Comparison of ENCODE assay signal across 13 cellular contexts in the genomic region with DNA sequence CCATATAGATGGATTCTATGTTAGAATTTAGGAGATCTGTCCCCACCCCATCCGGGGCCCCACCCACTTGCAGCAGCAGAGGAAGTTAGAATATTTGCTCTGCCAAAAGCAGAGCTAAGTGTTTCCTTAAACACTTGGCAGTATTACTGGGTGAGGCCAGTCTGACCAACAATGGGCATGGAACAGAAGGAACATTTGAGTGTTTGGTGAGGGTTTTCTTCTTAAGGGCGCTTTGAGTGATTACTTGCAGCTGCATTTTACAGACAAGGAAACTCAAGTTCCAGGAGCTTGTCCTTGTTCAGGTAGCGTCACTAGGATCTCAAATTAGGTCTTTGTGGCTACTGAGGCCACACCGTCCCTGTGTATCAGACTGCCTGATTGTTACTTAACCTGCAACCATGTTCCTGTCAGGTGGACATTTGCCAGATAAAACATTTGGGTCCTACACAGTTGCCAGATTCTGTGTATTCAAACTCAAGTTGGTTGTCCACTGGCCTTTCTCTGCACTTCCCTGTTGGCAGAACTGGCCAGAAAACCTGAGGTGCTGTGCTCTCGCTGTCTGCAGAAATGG. TPM values are rescaled to one million over a fixed set of nuclear protein-coding genes. Genes with fewer than 3 reads are reported as not detected.
DNase-seq lines count a peak whose midpoint lies in the region; ATAC-seq and TF ChIP-seq lines count a peak whose summit lies in the region.
"Had no signal": no experiment of that assay in that cellular context is flagged by ENCODE, and none has a peak within 500 bp of the region (broad histone marks: within the 10 kb centered on the region; RNA-seq: fewer than 3 reads in every experiment).

No MANE protein-coding gene starts in this region.

- H3K27ac ChIP-seq in neutrophil (peak overlapping the region; percentile 42), Peyer's patch (peak overlapping the region in 1 of 4 donors; percentile 42)
- H3K27ac ChIP-seq in CD4-positive, alpha-beta T cell (ENCODE audit: low read depth, low read length), result no peak overlapping the region

- peaks cover 5% of the 10 kb centered on the region for H3K36me3 ChIP-seq in neutrophil
- peaks cover 0 to 7% (median 0%) of the 10 kb centered on the region in 3 donors for H3K36me3 ChIP-seq in Peyer's patch

- H3K36me3 Mint-ChIP-seq in Calu3 (ENCODE audit: insufficient read depth, unreplicated experiment), result no peaks in the 10 kb centered on the region
- H3K36me3 Mint-ChIP-seq in CD4-positive, alpha-beta T cell (ENCODE audit: low read depth), result peaks cover 30% of the 10 kb centered on the region
- H3K36me3 Mint-ChIP-seq in chondrocyte (ENCODE audit: low read depth), result peaks cover 10% of the 10 kb centered on the region

- no peak overlapping the region for H3K27ac Mint-ChIP-seq in Calu3 (ENCODE audit: unreplicated experiment)
- no peak overlapping the region for H3K27ac Mint-ChIP-seq in CD4-positive, alpha-beta T cell
- H3K27ac Mint-ChIP-seq in chondrocyte (ENCODE audit: unreplicated experiment), result no peak overlapping the region
- H3K27ac Mint-ChIP-seq: activated CD4-positive, alpha-beta T cell treated with anti-CD3 and anti-CD28 coated beads, Interleukin-2, amount 10 ng/mL, durations not matched to agents 24 days and 14 days had no signal

- H3K27me3 ChIP-seq in neutrophil, result no peaks in the 10 kb centered on the region
- no peaks in the 10 kb centered on the region for H3K27me3 ChIP-seq in CD4-positive, alpha-beta T cell (ENCODE audit: control insufficient read depth, insufficient read depth, low read length)
- no peaks in the 10 kb centered on the region for H3K27me3 ChIP-seq in Peyer's patch

- H3K4me1 Mint-ChIP-seq in Calu3 (ENCODE audit: low read depth, unreplicated experiment) (no peaks in the 10 kb centered on the region), chondrocyte (ENCODE audit: low read depth) (peaks cover 7% of the 10 kb centered on the region)
- peaks cover 6% of the 10 kb centered on the region for H3K4me1 Mint-ChIP-seq in CD4-positive, alpha-beta T cell (ENCODE audit: low read depth)

- DNase-seq in Calu3 (peak; percentile 28), NCI-H2196 (lab: John Stamatoyannopoulos, UW; ENCODE audit: unreplicated experiment) (peak; percentile 77), epithelial cell of esophagus (ENCODE audit: low read depth) (peak; percentile 16), chondrocyte (ENCODE audit: low spot score) (no peak), Peyer's patch (no peak)
- no peak for DNase-seq in CD4-positive, alpha-beta T cell
- DNase-seq: activated CD4-positive, alpha-beta T cell treated with anti-CD3 and anti-CD28 coated beads, Interleukin-2, amount 10 ng/mL, durations not matched to agents 24 days and 14 days; kidney glomerular epithelial cell had no signal

- H3K4me3 ChIP-seq in epithelial cell of esophagus (ENCODE audit: low read length) (no peak overlapping the region), neutrophil (ENCODE audit: low read depth in 1 of 2, low read length in 1 of 2) (no peak overlapping the region), Peyer's patch (no peak overlapping the region)

- CTCF ChIA-PET in Calu3 (lab: Charles Lee), result interaction anchor here (0.7 kb wide), 1 partner anchor 435 kb away, joined by 3 read pairs; no protein-coding TSS in a partner anchor
- CTCF ChIA-PET in CD4-positive, alpha-beta T cell (lab: Charles Lee), result no interaction called here

- TF ChIP-seq POLR2A in Peyer's patch (IDR thresholded peaks at IDR 0.05), result no peak

- no TSS peak for BruUV-seq in Calu3 (replicated peaks; lab: Mats Ljungman, UMichigan)

- ATAC-seq in CD4-positive, alpha-beta T cell (ENCODE audit: poor library complexity), result no peak
- no peak for ATAC-seq in GM18870 (IDR thresholded peaks at IDR 0.05; ENCODE audit: unreplicated experiment)

- H3K4me3 Mint-ChIP-seq in Calu3 (ENCODE audit: low read depth, unreplicated experiment) (no peak overlapping the region), chondrocyte (ENCODE audit: unreplicated experiment) (no peak overlapping the region)
- no peak overlapping the region for H3K4me3 Mint-ChIP-seq in CD4-positive, alpha-beta T cell
- H3K4me3 Mint-ChIP-seq: activated CD4-positive, alpha-beta T cell treated with anti-CD3 and anti-CD28 coated beads, Interleukin-2, amount 10 ng/mL, durations not matched to agents 24 days and 14 days had no signal

- POLR2A ChIA-PET in CD4-positive, alpha-beta T cell (lab: Charles Lee), result no interaction called here

- H3K9me3 ChIP-seq in neutrophil (no peaks in the 10 kb centered on the region), Peyer's patch (no peaks in the 10 kb centered on the region)
- H3K9me3 ChIP-seq in CD4-positive, alpha-beta T cell (ENCODE audit: control insufficient read depth, low read length), result no peaks in the 10 kb centered on the region

- H3K27me3 Mint-ChIP-seq in Calu3 (ENCODE audit: unreplicated experiment), result no peaks in the 10 kb centered on the region
- H3K27me3 Mint-ChIP-seq in CD4-positive, alpha-beta T cell, result no peaks in the 10 kb centered on the region
- H3K27me3 Mint-ChIP-seq in chondrocyte (ENCODE audit: low read depth), result no peaks in the 10 kb centered on the region
- H3K27me3 Mint-ChIP-seq: activated CD4-positive, alpha-beta T cell treated with anti-CD3 and anti-CD28 coated beads, Interleukin-2, amount 10 ng/mL, durations not matched to agents 24 days and 14 days had no signal

- H3K4me1 ChIP-seq in neutrophil (ENCODE audit: control insufficient read depth in 1 of 2, insufficient read depth in 1 of 2, low read depth in 1 of 2, low read length in 1 of 2) (peaks cover 0 to 8% of the 10 kb centered on the region in 2 experiments), Peyer's patch (peaks cover 0 to 19% (median 2%) of the 10 kb centered on the region in 4 donors)

- intact Hi-C loops in Calu3 (cut with micrococcal nuclease; ENCODE audit: unreplicated experiment), result no loop called here
- intact Hi-C loops in CD4-positive, alpha-beta T cell (cut with DNase I, micrococcal nuclease), result no loop called here

- TF ChIP-seq CTCF in Calu3 (IDR thresholded peaks at IDR 0.05; ENCODE audit: unreplicated experiment) (no peak), epithelial cell of esophagus (IDR thresholded peaks at IDR 0.05; ENCODE audit: insufficient read depth, low read depth, low read length, missing control alignments) (no peak), neutrophil (IDR thresholded peaks at IDR 0.05) (no peak), chondrocyte (IDR thresholded peaks at IDR 0.05) (no peak), Peyer's patch (IDR thresholded peaks at IDR 0.05) (no peak)
- no peak for TF ChIP-seq CTCF in CD4-positive, alpha-beta T cell (IDR thresholded peaks at IDR 0.05)

- H3K9me3 Mint-ChIP-seq in Calu3 (ENCODE audit: low read depth, unreplicated experiment), result no peaks in the 10 kb centered on the region
- no peaks in the 10 kb centered on the region for H3K9me3 Mint-ChIP-seq in CD4-positive, alpha-beta T cell
- H3K9me3 Mint-ChIP-seq in chondrocyte (ENCODE audit: low read depth), result no peaks in the 10 kb centered on the region
- H3K9me3 Mint-ChIP-seq: activated CD4-positive, alpha-beta T cell treated with anti-CD3 and anti-CD28 coated beads, Interleukin-2, amount 10 ng/mL, durations not matched to agents 24 days and 14 days had no signal

RNA-seq across cellular contexts. Expression of a gene that starts 59.3 kb away (rescaled TPM):
- not detected in 2 replicates for total RNA-seq in Calu3 (2022)
- not detected for total RNA-seq in CD4-positive, alpha-beta T cell
- total RNA-seq in chondrocyte, result not detected in 3 replicates
- total RNA-seq in Peyer's patch, result not detected
- total RNA-seq: activated CD4-positive, alpha-beta T cell treated with anti-CD3 and anti-CD28 coated beads, Interleukin-2, amount 10 ng/mL, durations not matched to agents 24 days and 14 days; epithelial cell of proximal tubule; OCI-LY7; renal cortical epithelial cell had no signal

Comparison
In these comparisons a context has a peak if more than half of its experiments do, and no peak if none do; other contexts are left out.
1. DNase-seq: peak in Calu3 (single experiment), NCI-H2196 (single experiment) and epithelial cell of esophagus (single experiment); none in CD4-positive, alpha-beta T cell (0 of 10), chondrocyte (single experiment) and Peyer's patch (0 of 3).